Comparison of ENCODE assay signal across 1 cellular context in the genomic region with DNA sequence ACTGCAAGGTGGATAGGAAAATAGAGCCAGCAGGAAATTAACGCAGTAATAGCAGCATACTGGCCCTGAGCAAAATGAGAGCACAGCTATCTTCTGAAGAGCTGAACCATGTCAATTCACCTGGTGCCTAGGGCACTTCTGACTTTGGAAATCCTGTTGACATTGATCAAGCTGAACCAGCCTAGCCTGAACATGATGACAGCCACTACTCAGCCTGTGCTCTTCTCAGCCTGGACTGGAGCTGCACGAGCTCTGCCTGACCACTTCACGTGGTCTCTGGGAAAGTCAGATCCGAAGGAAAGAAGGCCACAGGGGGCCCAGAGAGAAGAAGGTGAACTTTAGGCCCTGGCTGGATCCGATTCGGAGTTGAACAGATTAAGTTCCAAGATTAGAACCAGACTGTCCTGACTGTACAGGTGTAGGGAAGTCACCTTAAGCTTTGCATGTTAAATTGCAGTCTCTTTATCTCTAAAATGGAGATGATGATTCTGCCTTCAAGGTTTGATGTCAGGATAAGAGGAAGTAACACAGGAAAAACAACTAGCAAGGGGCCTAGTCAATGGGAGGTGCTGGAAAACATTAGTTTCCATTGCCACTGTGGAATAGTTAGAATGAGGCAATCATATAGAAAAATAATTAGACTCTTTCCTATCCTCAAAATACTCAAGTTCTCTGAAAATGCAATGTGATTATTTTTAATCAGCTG.
TF ChIP-seq lines count a peak whose summit lies in the region.

No MANE protein-coding gene starts in this region.

TF ChIP-seq in IMR-90, 13 proteins besides CTCF, POLR2A, EP300 and RAD21:
- no peak for TF ChIP-seq ELK1 (IDR thresholded peaks at IDR 0.05; ENCODE audit: borderline replicate concordance, low read depth, low read length)
- TF ChIP-seq SMC3 (IDR thresholded peaks at IDR 0.05; ENCODE audit: low read depth, low read length), result no peak
- TF ChIP-seq, protein P1, sequence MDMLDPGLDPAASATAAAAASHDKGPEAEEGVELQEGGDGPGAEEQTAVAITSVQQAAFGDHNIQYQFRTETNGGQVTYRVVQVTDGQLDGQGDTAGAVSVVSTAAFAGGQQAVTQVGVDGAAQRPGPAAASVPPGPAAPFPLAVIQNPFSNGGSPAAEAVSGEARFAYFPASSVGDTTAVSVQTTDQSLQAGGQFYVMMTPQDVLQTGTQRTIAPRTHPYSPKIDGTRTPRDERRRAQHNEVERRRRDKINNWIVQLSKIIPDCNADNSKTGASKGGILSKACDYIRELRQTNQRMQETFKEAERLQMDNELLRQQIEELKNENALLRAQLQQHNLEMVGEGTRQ (IDR thresholded peaks at IDR 0.05; ENCODE audit: low read depth, low read length), result no peak
- no peak for TF ChIP-seq MAFK (IDR thresholded peaks at IDR 0.05; ENCODE audit: low read depth, low read length)
- TF ChIP-seq MXI1 (IDR thresholded peaks at IDR 0.05; ENCODE audit: borderline replicate concordance, low read depth, low read length), result no peak
- no peak for TF ChIP-seq NFE2L2 (IDR thresholded peaks at IDR 0.05; ENCODE audit: low read depth, low read length)
- no peak for TF ChIP-seq RFX5 (IDR thresholded peaks at IDR 0.05; ENCODE audit: low read depth, low read length)
- TF ChIP-seq MAZ (IDR thresholded peaks at IDR 0.05; ENCODE audit: borderline replicate concordance, low read depth, low read length), result no peak
- TF ChIP-seq BHLHE40 (IDR thresholded peaks at IDR 0.05; ENCODE audit: low read depth, low read length), result no peak
- no peak for TF ChIP-seq RCOR1 (IDR thresholded peaks at IDR 0.05; ENCODE audit: insufficient replicate concordance, low read length)
